ENCODE assay signal across 17 cellular contexts in genomic region chr10:122192142-122192541, GRCh38.
A peak's percentile ranks its signal among the peaks of the same experiment; 100 is the strongest.
DNase-seq lines count a peak whose midpoint lies in the region; ATAC-seq and TF ChIP-seq lines count a peak whose summit lies in the region.
"Had no signal": no experiment of that assay in that cellular context is flagged by ENCODE, and none has a peak within 500 bp of the region (broad histone marks: within the 10 kb centered on the region; RNA-seq: fewer than 3 reads in every experiment).

No MANE protein-coding gene starts in this region.

- H3K9me3 Mint-ChIP-seq in natural killer cell: no peaks in the 10 kb centered on the region

- no peak for TF ChIP-seq CTCF in natural killer cell (IDR thresholded peaks at IDR 0.05)
- no peak for TF ChIP-seq CTCF in smooth muscle cell (IDR thresholded peaks at IDR 0.05; ENCODE audit: borderline replicate concordance, insufficient read depth, poor library complexity, severe bottlenecking)

- H3K9ac ChIP-seq in smooth muscle cell (ENCODE audit: low read depth): no peak overlapping the region

- H2AFZ ChIP-seq in smooth muscle cell (ENCODE audit: low read depth): no peak overlapping the region

- 78% methylated on average over 15 of the region's 15 CpGs for WGBS in smooth muscle cell (ENCODE audit: low lambda C conversion rate)

- no peaks in the 10 kb centered on the region for H3F3A ChIP-seq in smooth muscle cell (ENCODE audit: low read depth)

- H4K20me1 ChIP-seq in smooth muscle cell (ENCODE audit: low read depth): no peaks in the 10 kb centered on the region

- H3K4me3 Mint-ChIP-seq in natural killer cell: no peak overlapping the region

- H3K27me3 Mint-ChIP-seq in natural killer cell (ENCODE audit: low read depth in 2 of 2): peaks cover 0 to 12% of the 10 kb centered on the region in 2 donors

- H3K79me2 ChIP-seq in smooth muscle cell (ENCODE audit: low read depth): no peaks in the 10 kb centered on the region

- H3K27me3 ChIP-seq in smooth muscle cell (ENCODE audit: low read depth): no peaks in the 10 kb centered on the region
- H3K27me3 ChIP-seq: breast epithelium had no signal

- H3K4me1 Mint-ChIP-seq in natural killer cell: no peaks in the 10 kb centered on the region

- intact Hi-C loops in natural killer cell (cut with micrococcal nuclease): no loop called here

- no peak overlapping the region for H3K4me3 ChIP-seq in smooth muscle cell
- H3K4me3 ChIP-seq: breast epithelium had no signal

- no peaks in the 10 kb centered on the region for H3K9me3 ChIP-seq in smooth muscle cell (replicated peaks; ENCODE audit: low read depth)
- H3K9me3 ChIP-seq: breast epithelium had no signal

- H3K4me1 ChIP-seq in smooth muscle cell (ENCODE audit: low read depth): peaks cover 31% of the 10 kb centered on the region
- H3K4me1 ChIP-seq: breast epithelium had no signal

- H3K27ac Mint-ChIP-seq in natural killer cell: no peak overlapping the region

- ATAC-seq in natural killer cell: no peak
- no peak for ATAC-seq in GM19328 (IDR thresholded peaks at IDR 0.05; ENCODE audit: unreplicated experiment)
- ATAC-seq: SK-N-SH treated with all-trans-retinoic acid at 6 μM for 48 hours had no signal

- H3K36me3 ChIP-seq in smooth muscle cell (ENCODE audit: low read depth): no peaks in the 10 kb centered on the region
- H3K36me3 ChIP-seq: breast epithelium, WERI-Rb-1 had no signal

- no peaks in the 10 kb centered on the region for H3K36me3 Mint-ChIP-seq in natural killer cell

- DNase-seq in ELF-1 (ENCODE audit: low read depth, low spot score): peak; percentile 75
- DNase-seq in caudate nucleus (lab: John Stamatoyannopoulos, UW): peak in 32 of 61 donors; percentile 10 to 69 (median 26)
- peak; percentile 79 for DNase-seq in left kidney (ENCODE audit: low read depth, low spot score)
- DNase-seq in retina: peak; percentile 84
- DNase-seq in DMS79 (lab: John Stamatoyannopoulos, UW): no peak
- DNase-seq in natural killer cell: no peak
- DNase-seq in smooth muscle cell (lab: John Stamatoyannopoulos, UW; ENCODE audit: unreplicated experiment): no peak
- DNase-seq: activated naive CD4-positive, alpha-beta T cell treated with Interleukin-2 at 50 U/mL for 16 hours; DMS153; foreskin fibroblast; IMR-90; NCI-H1048; stimulated activated CD4-positive, alpha-beta T cell treated with anti-CD3 and anti-CD28 coated beads, Interleukin-12 subunit alpha, Interleukin-12 subunit beta, amount 100 ng/mL, for 4 hours; WERI-Rb-1 had no signal

- no peak overlapping the region for H3K4me2 ChIP-seq in smooth muscle cell

- H3K27ac ChIP-seq in caudate nucleus (ENCODE audit: low read depth, low read length): no peak overlapping the region
- H3K27ac ChIP-seq in smooth muscle cell (ENCODE audit: low read depth): no peak overlapping the region
- H3K27ac ChIP-seq: breast epithelium, WERI-Rb-1 had no signal

Comparison
In these comparisons a context has a peak if more than half of its experiments do, and no peak if none do; other contexts are left out.
1. DNase-seq: peak in ELF-1 (single experiment), caudate nucleus (32 of 61), left kidney (single experiment) and retina (single experiment); none in DMS79 (single experiment), natural killer cell (single experiment) and smooth muscle cell (single experiment).